Comparison of ENCODE assay signal across 7 cellular contexts in the genomic region with DNA sequence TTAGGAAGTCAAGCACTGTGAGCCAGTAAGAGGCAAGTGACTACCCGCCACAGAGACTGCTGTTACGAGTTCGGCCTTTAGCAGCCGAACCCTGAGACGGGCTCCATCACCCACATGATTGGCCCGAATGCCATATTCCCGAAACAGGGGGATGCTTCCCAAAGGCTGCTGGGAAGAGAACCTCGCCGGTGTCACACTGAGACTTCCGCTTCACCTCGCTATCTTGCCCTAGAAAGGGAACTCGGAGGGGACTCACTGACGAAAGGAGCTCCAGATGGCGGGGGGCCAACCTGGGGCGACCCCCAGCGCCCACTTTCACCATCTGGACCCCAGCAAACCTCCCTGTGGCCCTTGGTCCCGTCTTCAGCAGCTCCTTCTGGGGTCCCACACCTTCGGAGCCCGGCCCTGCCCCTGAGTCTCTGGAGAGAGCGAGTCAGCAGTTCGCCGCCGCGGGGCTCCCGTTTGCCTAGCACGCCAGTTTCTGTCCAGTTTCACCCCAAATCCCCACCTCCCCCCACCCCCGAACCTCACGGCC. TPM values are rescaled to one million over a fixed set of nuclear protein-coding genes. Genes with fewer than 3 reads are reported as not detected.
DNase-seq lines count a peak whose midpoint lies in the region; ATAC-seq and TF ChIP-seq lines count a peak whose summit lies in the region.

No MANE protein-coding gene starts in this region.

- intact Hi-C loops in left cardiac atrium (cut with DNase I): no loop called here
- intact Hi-C loops in posterior vena cava (cut with DNase I): no loop called here

- TF ChIP-seq CTCF in NB4 (IDR thresholded peaks at IDR 0.05; ENCODE audit: low read depth, low read length): no peak

- H3K4me3 Mint-ChIP-seq in activated naive CD8-positive, alpha-beta T cell treated with anti-CD3 and anti-CD28 coated beads, Interleukin-2, amount 10 ng/mL, durations not matched to agents 7 days and 5 days: peak overlapping the region; percentile 90

- no peak for TF ChIP-seq POLR2A in NB4 (IDR thresholded peaks at IDR 0.05; ENCODE audit: extremely low read depth, insufficient read length)

- H3K4me3 ChIP-seq in NB4 (ENCODE audit: low read depth, low read length): peak overlapping the region; percentile 82

- POLR2A ChIA-PET in activated naive CD8-positive, alpha-beta T cell treated with anti-CD3 and anti-CD28 coated beads, Interleukin-2, amount 10 ng/mL, durations not matched to agents 7 days and 5 days (lab: Charles Lee): interaction anchor here (1.2 to 1.7 kb wide), 2 partner anchors 26 to 31 kb away, joined by 4 to 6 read pairs; partner anchors contain the start of gene PYROXD2

- H3K36me3 Mint-ChIP-seq in activated naive CD8-positive, alpha-beta T cell treated with anti-CD3 and anti-CD28 coated beads, Interleukin-2, amount 10 ng/mL, durations not matched to agents 7 days and 5 days: peaks cover 15% of the 10 kb centered on the region

- peaks cover 24% of the 10 kb centered on the region for H3K4me1 Mint-ChIP-seq in activated naive CD8-positive, alpha-beta T cell treated with anti-CD3 and anti-CD28 coated beads, Interleukin-2, amount 10 ng/mL, durations not matched to agents 7 days and 5 days

- DNase-seq in NB4 (ENCODE audit: low read depth) (peak; percentile 52), left cardiac atrium (no peak), posterior vena cava (ENCODE audit: low spot score) (peak; percentile 89), NCI-H446 treated with DMSO at 0.1 percent for 48 hours (lab: John Stamatoyannopoulos, UW) (no peak)
- DNase-seq in activated naive CD8-positive, alpha-beta T cell treated with anti-CD3 and anti-CD28 coated beads, Interleukin-2, amount 10 ng/mL, durations not matched to agents 7 days and 5 days: peak; percentile 70

- peak overlapping the region; percentile 89 for H3K27ac Mint-ChIP-seq in activated naive CD8-positive, alpha-beta T cell treated with anti-CD3 and anti-CD28 coated beads, Interleukin-2, amount 10 ng/mL, durations not matched to agents 7 days and 5 days

- H3K9me3 Mint-ChIP-seq in activated naive CD8-positive, alpha-beta T cell treated with anti-CD3 and anti-CD28 coated beads, Interleukin-2, amount 10 ng/mL, durations not matched to agents 7 days and 5 days: no peaks in the 10 kb centered on the region

- ATAC-seq in GM18511 (IDR thresholded peaks at IDR 0.05; ENCODE audit: unreplicated experiment) (peak; percentile 32), HG02610 (IDR thresholded peaks at IDR 0.05; ENCODE audit: unreplicated experiment) (peak; percentile 17), left cardiac atrium (peak; percentile 51 to 67)
- peak; percentile 65 for ATAC-seq in activated naive CD8-positive, alpha-beta T cell treated with anti-CD3 and anti-CD28 coated beads, Interleukin-2, amount 10 ng/mL, durations not matched to agents 7 days and 5 days (ENCODE audit: low read depth)

- peaks cover 5% of the 10 kb centered on the region for H3K27me3 Mint-ChIP-seq in activated naive CD8-positive, alpha-beta T cell treated with anti-CD3 and anti-CD28 coated beads, Interleukin-2, amount 10 ng/mL, durations not matched to agents 7 days and 5 days

RNA-seq across cellular contexts. Expression of gene HPS1, which starts 0.5 kb away (rescaled TPM):
- 10 to 100 TPM; 88.5 to 91.9 TPM for total RNA-seq in activated naive CD8-positive, alpha-beta T cell treated with anti-CD3 and anti-CD28 coated beads, Interleukin-2, amount 10 ng/mL, durations not matched to agents 7 days and 5 days
- total RNA-seq in left cardiac atrium (10 to 100 TPM; 28.7 to 29.4 TPM), posterior vena cava (10 to 100 TPM; 53.2 to 60.8 TPM)

RNA-seq across cellular contexts. Expression of gene PYROXD2, which starts 31.2 kb away (rescaled TPM):
- 10 to 100 TPM; 14.0 to 18.0 TPM for total RNA-seq in activated naive CD8-positive, alpha-beta T cell treated with anti-CD3 and anti-CD28 coated beads, Interleukin-2, amount 10 ng/mL, durations not matched to agents 7 days and 5 days
- total RNA-seq in left cardiac atrium (1 to 10 TPM; 6.1 to 6.6 TPM), posterior vena cava (1 to 10 TPM; 7.0 to 9.6 TPM)

Comparison
In these comparisons a context has a peak if more than half of its experiments do, and no peak if none do; other contexts are left out.
1. DNase-seq: peak in NB4 (single experiment), activated naive CD8-positive, alpha-beta T cell treated with anti-CD3 and anti-CD28 coated beads, Interleukin-2, amount 10 ng/mL, durations not matched to agents 7 days and 5 days (single experiment) and posterior vena cava (single experiment); none in left cardiac atrium (single experiment) and NCI-H446 treated with DMSO at 0.1 percent for 48 hours (single experiment).
2. Peak in every context shown above with its lines, with median percentiles within 50 percentile points of each other: ATAC-seq.